In the genomic region with DNA sequence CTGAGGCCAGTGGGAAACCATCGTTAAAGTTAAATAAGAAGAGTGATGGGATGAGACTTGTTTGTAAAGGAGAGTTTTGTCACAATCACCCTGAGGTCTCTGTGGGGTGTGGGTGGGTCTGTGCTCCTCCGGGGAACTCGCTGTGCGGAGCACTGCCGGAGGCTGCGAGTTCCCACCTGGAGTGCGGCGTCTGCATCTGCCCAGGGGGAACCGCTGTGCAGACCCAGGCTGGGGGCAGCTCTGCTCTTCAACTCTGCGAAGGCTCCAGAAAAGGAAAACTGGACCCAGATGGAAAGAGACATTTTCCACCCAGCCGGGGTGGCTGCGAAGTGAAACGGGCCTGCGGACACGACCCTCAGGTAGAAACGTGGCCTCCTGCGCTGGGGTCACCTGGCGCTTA, we compare ENCODE assay signal across 14 cellular contexts. TPM values are rescaled to one million over a fixed set of nuclear protein-coding genes. Genes with fewer than 3 reads are reported as not detected.
"Had no signal": no experiment of that assay in that cellular context is flagged by ENCODE, and none has a peak within 500 bp of the region (broad histone marks: within the 10 kb centered on the region; RNA-seq: fewer than 3 reads in every experiment).

No MANE protein-coding gene starts in this region.

RNA-seq across cellular contexts. Expression of a gene that starts 46.2 kb away (rescaled TPM):
- total RNA-seq: cerebellum, heart right ventricle, kidney epithelial cell, left cardiac atrium, left ventricle myocardium inferior, mesenteric fat pad, myocyte, osteoblast, psoas muscle, renal cortical epithelial cell, right cardiac atrium, thoracic aorta, tibial nerve, ureter had no signal
